ENCODE assay signal across 11 cellular contexts in the genomic region with DNA sequence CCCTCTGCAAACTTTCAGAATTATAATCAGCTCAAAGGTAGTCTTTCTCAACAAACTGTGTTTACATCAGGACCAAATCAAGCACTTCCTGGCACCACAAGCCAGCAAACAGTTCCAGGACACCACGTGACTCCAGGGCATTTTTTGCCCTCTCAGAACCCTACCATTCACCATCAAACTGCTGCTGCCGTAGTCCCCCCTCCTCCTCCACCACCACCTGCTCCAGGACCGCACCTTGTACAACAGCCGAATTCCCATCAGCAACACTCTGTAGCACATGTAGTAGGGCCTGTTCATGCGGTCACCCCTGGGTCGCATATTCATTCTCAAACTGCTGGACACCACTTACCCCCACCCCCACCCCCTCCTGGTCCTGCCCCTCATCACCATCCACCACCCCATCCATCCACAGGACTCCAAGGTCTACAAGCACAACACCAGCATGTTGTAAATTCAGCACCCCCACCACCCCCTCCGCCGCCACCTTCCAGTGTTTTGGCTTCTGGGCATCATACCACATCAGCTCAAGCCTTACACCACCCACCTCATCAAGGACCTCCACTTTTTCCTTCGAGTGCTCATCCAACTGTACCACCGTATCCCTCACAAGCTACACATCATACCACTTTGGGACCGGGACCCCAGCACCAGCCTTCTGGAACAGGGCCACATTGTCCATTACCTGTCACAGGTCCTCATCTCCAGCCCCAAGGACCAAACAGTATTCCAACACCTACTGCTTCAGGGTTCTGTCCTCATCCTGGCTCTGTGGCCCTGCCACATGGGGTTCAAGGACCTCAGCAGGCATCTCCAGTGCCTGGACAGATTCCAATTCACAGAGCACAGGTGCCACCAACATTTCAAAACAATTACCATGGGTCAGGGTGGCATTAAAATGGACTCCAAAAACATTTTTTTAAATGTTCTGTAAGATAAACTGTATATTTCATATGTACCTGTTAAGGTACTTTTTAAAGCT.
DNase-seq lines count a peak whose midpoint lies in the region; ATAC-seq, FAIRE-seq and TF ChIP-seq lines count a peak whose summit lies in the region.
"Had no signal": no experiment of that assay in that cellular context is flagged by ENCODE, and none has a peak within 500 bp of the region (broad histone marks: within the 10 kb centered on the region; RNA-seq: fewer than 3 reads in every experiment).

No MANE protein-coding gene starts in this region.

- H3K36me3 Mint-ChIP-seq in activated T-cell treated with anti-CD3 and anti-CD28 coated beads, Interleukin-2, amount 50 U/mL, for 24 hours (ENCODE audit: low read depth) = peaks cover 96% of the 10 kb centered on the region

- peaks cover 0 to 25% (median 5%) of the 10 kb centered on the region in 4 donors for H3K4me1 ChIP-seq in right lobe of liver

- H3K4me1 Mint-ChIP-seq in activated T-cell treated with anti-CD3 and anti-CD28 coated beads, Interleukin-2, amount 50 U/mL, for 24 hours (ENCODE audit: low read depth) = peaks cover 19% of the 10 kb centered on the region
- peaks cover 14% of the 10 kb centered on the region for H3K4me1 Mint-ChIP-seq in stimulated activated naive CD8-positive, alpha-beta T cell treated with anti-CD3 and anti-CD28 coated beads, Interleukin-15, amount 100 ng/mL, for 72 hours

- no peak for FAIRE-seq in RCC 7860 (lab: Jason Lieb, UNC)

- peak overlapping the region; percentile 92 for H3K27ac Mint-ChIP-seq in activated T-cell treated with anti-CD3 and anti-CD28 coated beads, Interleukin-2, amount 50 U/mL, for 24 hours
- peak overlapping the region in 1 of 2 donors; percentile 77 for H3K27ac Mint-ChIP-seq in stimulated activated naive CD8-positive, alpha-beta T cell treated with anti-CD3 and anti-CD28 coated beads, Interleukin-15, amount 100 ng/mL, for 72 hours

- TF ChIP-seq CTCF in right lobe of liver (IDR thresholded peaks at IDR 0.05) = no peak

- H3K4me3 Mint-ChIP-seq in activated T-cell treated with anti-CD3 and anti-CD28 coated beads, Interleukin-2, amount 50 U/mL, for 24 hours = no peak overlapping the region
- no peak overlapping the region for H3K4me3 Mint-ChIP-seq in stimulated activated naive CD8-positive, alpha-beta T cell treated with anti-CD3 and anti-CD28 coated beads, Interleukin-15, amount 100 ng/mL, for 72 hours

- H3K4me3 ChIP-seq in right lobe of liver = no peak overlapping the region

- H3K27ac ChIP-seq in angular gyrus (ENCODE audit: low read depth, low read length) (peak overlapping the region; percentile 46), right lobe of liver (no peak overlapping the region)
- H3K27ac ChIP-seq: brain microvascular endothelial cell had no signal

- H3K27me3 ChIP-seq in right lobe of liver = no peaks in the 10 kb centered on the region
- H3K27me3 ChIP-seq: brain microvascular endothelial cell had no signal

- H3K27me3 Mint-ChIP-seq in activated T-cell treated with anti-CD3 and anti-CD28 coated beads, Interleukin-2, amount 50 U/mL, for 24 hours = no peaks in the 10 kb centered on the region
- no peaks in the 10 kb centered on the region for H3K27me3 Mint-ChIP-seq in stimulated activated naive CD8-positive, alpha-beta T cell treated with anti-CD3 and anti-CD28 coated beads, Interleukin-15, amount 100 ng/mL, for 72 hours

- DNase-seq in activated T-cell treated with anti-CD3 and anti-CD28 coated beads, Interleukin-2, amount 50 U/mL, for 24 hours = no peak
- DNase-seq in activated T-cell treated with anti-CD3 and anti-CD28 coated beads, Interleukin-2, amount 50 U/mL, for 1 hour = no peak
- DNase-seq in right lobe of liver (peak; percentile 65 to 84 (median 71)), RCC 7860 (ENCODE audit: low spot score) (no peak), cerebellar cortex (ENCODE audit: low spot score) (no peak), NCI-H1417 (lab: John Stamatoyannopoulos, UW) (no peak)
- no peak for DNase-seq in stimulated activated naive CD8-positive, alpha-beta T cell treated with anti-CD3 and anti-CD28 coated beads, Interleukin-15, amount 100 ng/mL, for 72 hours
- DNase-seq: brain microvascular endothelial cell; NCI-H1436 treated with DMSO at 0.1 percent for 48 hours; stimulated activated CD4-positive, alpha-beta T cell treated with anti-CD3 and anti-CD28 coated beads, Interleukin-4, amount 100 ng/mL, for 1 hour had no signal

- 64% methylated on average over 8 of the region's 11 CpGs for WGBS in right lobe of liver (ENCODE audit: insufficient coverage, low coverage, low lambda C conversion rate, missing lambda C conversion rate)

- peaks cover 5% of the 10 kb centered on the region for H3K9me3 Mint-ChIP-seq in activated T-cell treated with anti-CD3 and anti-CD28 coated beads, Interleukin-2, amount 50 U/mL, for 24 hours
- no peaks in the 10 kb centered on the region for H3K9me3 Mint-ChIP-seq in stimulated activated naive CD8-positive, alpha-beta T cell treated with anti-CD3 and anti-CD28 coated beads, Interleukin-15, amount 100 ng/mL, for 72 hours

- no peaks in the 10 kb centered on the region for H3K9me3 ChIP-seq in right lobe of liver

- intact Hi-C loops in right lobe of liver (cut with DNase I) = no loop called here

- ATAC-seq in right lobe of liver = peak; percentile 87 to 93 (median 91)
- ATAC-seq in stimulated activated naive CD8-positive, alpha-beta T cell treated with anti-CD3 and anti-CD28 coated beads, Interleukin-15, amount 100 ng/mL, for 72 hours = peak; percentile 50

- TF ChIP-seq POLR2A in right lobe of liver (IDR thresholded peaks at IDR 0.05) = no peak

- H3K36me3 ChIP-seq in right lobe of liver = peaks cover 7 to 41% (median 15%) of the 10 kb centered on the region in 4 donors

Comparison
In these comparisons a context has a peak if more than half of its experiments do, and no peak if none do; other contexts are left out.
1. DNase-seq: peak in right lobe of liver (3 of 3); none in activated T-cell treated with anti-CD3 and anti-CD28 coated beads, Interleukin-2, amount 50 U/mL, for 24 hours (single experiment), activated T-cell treated with anti-CD3 and anti-CD28 coated beads, Interleukin-2, amount 50 U/mL, for 1 hour (single experiment), stimulated activated naive CD8-positive, alpha-beta T cell treated with anti-CD3 and anti-CD28 coated beads, Interleukin-15, amount 100 ng/mL, for 72 hours (0 of 2), RCC 7860 (single experiment), cerebellar cortex (single experiment) and NCI-H1417 (0 of 3).